Comparison of ENCODE assay signal across 17 cellular contexts in the genomic region with DNA sequence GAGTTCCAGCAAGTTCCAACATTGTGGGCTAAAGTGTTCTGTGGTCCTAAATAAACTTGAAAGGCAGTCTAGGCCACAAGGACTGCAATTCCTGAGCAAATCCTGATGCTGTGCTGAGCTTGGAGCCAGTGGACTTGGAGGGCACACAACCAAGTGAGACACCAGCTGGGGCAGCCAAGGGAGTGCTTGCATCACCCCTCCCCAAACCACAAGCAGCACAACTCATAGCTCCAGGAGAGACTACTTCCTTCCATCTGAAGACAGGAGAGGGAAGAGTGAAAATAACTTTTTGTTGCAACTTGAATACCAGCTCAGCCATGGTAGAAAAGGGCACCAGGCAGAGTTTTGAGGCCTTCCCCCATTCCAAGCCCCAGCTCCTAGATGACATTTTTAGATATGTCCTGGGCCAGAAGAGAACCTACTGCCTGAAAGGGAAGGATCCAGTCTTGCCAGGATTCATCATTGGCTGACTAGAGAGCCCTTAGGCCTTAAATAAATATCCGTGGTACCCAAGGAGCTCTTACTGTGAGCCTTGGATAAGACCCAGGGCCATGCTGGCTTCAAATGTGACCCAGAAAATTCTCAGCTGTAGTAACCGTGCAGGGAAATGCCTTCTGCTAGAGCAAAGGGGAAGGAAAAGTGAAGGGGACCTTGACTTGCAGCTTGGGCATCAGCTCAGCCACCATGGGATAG. TPM values are rescaled to one million over a fixed set of nuclear protein-coding genes. Genes with fewer than 3 reads are reported as not detected.
DNase-seq lines count a peak whose midpoint lies in the region; ATAC-seq and FAIRE-seq lines count a peak whose summit lies in the region.
"Had no signal": no experiment of that assay in that cellular context is flagged by ENCODE, and none has a peak within 500 bp of the region (broad histone marks: within the 10 kb centered on the region; RNA-seq: fewer than 3 reads in every experiment).

No MANE protein-coding gene starts in this region.

- H3K36me3 ChIP-seq in naive thymus-derived CD4-positive, alpha-beta T cell (ENCODE audit: control insufficient read depth in 2 of 3, insufficient read depth in 3 of 3, low read length in 3 of 3), result no peaks in the 10 kb centered on the region
- no peaks in the 10 kb centered on the region for H3K36me3 ChIP-seq in small intestine (ENCODE audit: control insufficient read depth in 2 of 2, insufficient read depth in 2 of 2, low read length in 2 of 2)
- H3K36me3 ChIP-seq: spleen, thyroid gland had no signal

- ATAC-seq in naive thymus-derived CD4-positive, alpha-beta T cell, result peak; percentile 60
- ATAC-seq in HG03139 (IDR thresholded peaks at IDR 0.05; ENCODE audit: unreplicated experiment) (no peak), HG03025 (IDR thresholded peaks at IDR 0.05; ENCODE audit: low FRiP score, unreplicated experiment) (no peak)

- CTCF ChIA-PET in naive thymus-derived CD4-positive, alpha-beta T cell (lab: Charles Lee), result interaction anchor here (0.9 kb wide), 1 partner anchor 312 kb away, joined by 3 read pairs; no protein-coding TSS in a partner anchor

- peaks cover 0 to 23% (median 3%) of the 10 kb centered on the region in 11 donors for H3K9me3 Mint-ChIP-seq in naive thymus-derived CD4-positive, alpha-beta T cell

- H3K36me3 Mint-ChIP-seq in naive thymus-derived CD4-positive, alpha-beta T cell, result peaks cover 0 to 15% (median 10%) of the 10 kb centered on the region in 5 donors

- H3K9me3 ChIP-seq in naive thymus-derived CD4-positive, alpha-beta T cell (ENCODE audit: control insufficient read depth in 2 of 3, low read length in 3 of 3), result no peaks in the 10 kb centered on the region
- no peaks in the 10 kb centered on the region for H3K9me3 ChIP-seq in small intestine (ENCODE audit: control insufficient read depth, low read depth)
- H3K9me3 ChIP-seq: spleen, thyroid gland had no signal

- POLR2A ChIA-PET in naive thymus-derived CD4-positive, alpha-beta T cell (lab: Charles Lee), result no interaction called here

- H3K4me3 ChIP-seq in naive thymus-derived CD4-positive, alpha-beta T cell (ENCODE audit: low read length), result no peak overlapping the region
- no peak overlapping the region for H3K4me3 ChIP-seq in small intestine (ENCODE audit: low read depth in 1 of 2, low read length in 2 of 2)
- H3K4me3 ChIP-seq: spleen, thyroid gland had no signal

- H3K4me3 Mint-ChIP-seq in naive thymus-derived CD4-positive, alpha-beta T cell, result peak overlapping the region in 1 of 10 donors; percentile 33
- H3K4me3 Mint-ChIP-seq: activated CD4-positive, alpha-beta memory T cell treated with anti-CD3 and anti-CD28 coated beads, Interleukin-2, amount 10 ng/mL, durations not matched to agents 7 days and 5 days; nephron progenitor cell had no signal

- no peak overlapping the region for H3K27ac ChIP-seq in naive thymus-derived CD4-positive, alpha-beta T cell (ENCODE audit: low read depth, low read length)
- no peak overlapping the region for H3K27ac ChIP-seq in small intestine (ENCODE audit: low read depth in 1 of 2, low read length in 1 of 2)
- H3K27ac ChIP-seq: spleen, thyroid gland had no signal

- peak overlapping the region in 2 of 9 donors; percentile 24 to 63 for H3K27ac Mint-ChIP-seq in naive thymus-derived CD4-positive, alpha-beta T cell
- H3K27ac Mint-ChIP-seq: activated CD4-positive, alpha-beta memory T cell treated with anti-CD3 and anti-CD28 coated beads, Interleukin-2, amount 10 ng/mL, durations not matched to agents 7 days and 5 days; nephron progenitor cell had no signal

- H3K27me3 ChIP-seq in naive thymus-derived CD4-positive, alpha-beta T cell (ENCODE audit: control insufficient read depth in 2 of 2, insufficient read depth in 2 of 2, low read length in 2 of 2), result no peaks in the 10 kb centered on the region
- no peaks in the 10 kb centered on the region for H3K27me3 ChIP-seq in small intestine (ENCODE audit: control insufficient read depth in 2 of 2, insufficient read depth in 2 of 2, low read length in 2 of 2)
- H3K27me3 ChIP-seq: spleen, thyroid gland had no signal

- DNase-seq in GF-D8 (lab: John Stamatoyannopoulos, UW) (peak; percentile 68), MV-4-11 (lab: John Stamatoyannopoulos, UW) (peak; percentile 93), astrocyte of the hippocampus (ENCODE audit: low read depth, low spot score) (peak; percentile 64), NCI-H1694 (lab: John Stamatoyannopoulos, UW) (no peak), small intestine (no peak)
- no peak for DNase-seq in naive thymus-derived CD4-positive, alpha-beta T cell
- DNase-seq: activated CD4-positive, alpha-beta memory T cell treated with anti-CD3 and anti-CD28 coated beads, Interleukin-2, amount 10 ng/mL, durations not matched to agents 7 days and 5 days; activated gamma-delta T cell treated with Interleukin-2 at 50 U/mL for 16 hours; COR-L47; kidney; NCI-H187; nephron progenitor cell; spleen; thyroid gland had no signal

- peaks cover 3 to 27% (median 18%) of the 10 kb centered on the region in 7 donors for H3K4me1 Mint-ChIP-seq in naive thymus-derived CD4-positive, alpha-beta T cell
- H3K4me1 Mint-ChIP-seq: nephron progenitor cell had no signal

- WGBS in small intestine, 3 donors, result 81 to 87% (median 87%) methylated on average over 2 of the region's 2 CpGs

- no peak for FAIRE-seq in small intestine (lab: Jason Lieb, UNC)
- FAIRE-seq: colon, kidney had no signal

- peaks cover 0 to 10% (median 0%) of the 10 kb centered on the region in 5 donors for H3K27me3 Mint-ChIP-seq in naive thymus-derived CD4-positive, alpha-beta T cell

- intact Hi-C loops in naive thymus-derived CD4-positive, alpha-beta T cell (cut with micrococcal nuclease), result loop anchor here in 1 of 2 donors (5.0 kb wide), 1 partner anchor 233 kb away; no protein-coding TSS in a partner anchor

- H3K4me1 ChIP-seq in naive thymus-derived CD4-positive, alpha-beta T cell (ENCODE audit: control insufficient read depth in 2 of 2, insufficient read depth in 2 of 2, low read length in 2 of 2), result no peaks in the 10 kb centered on the region
- H3K4me1 ChIP-seq in small intestine (ENCODE audit: control insufficient read depth in 2 of 2, insufficient read depth in 1 of 2, low read depth in 1 of 2, low read length in 1 of 2), result no peaks in the 10 kb centered on the region
- H3K4me1 ChIP-seq: thyroid gland had no signal

RNA-seq across cellular contexts. Expression of a gene that starts 35.4 kb away (rescaled TPM):
- total RNA-seq in naive thymus-derived CD4-positive, alpha-beta T cell, result 10 to 100 TPM in 4 of 5 experiments, 1 to 10 TPM in 1; 8.8 to 23.0 (median 17.1) TPM
- 10 to 100 TPM; 15.7 to 16.2 TPM for polyA plus RNA-seq in naive thymus-derived CD4-positive, alpha-beta T cell
- 1 to 10 TPM; 1.6 to 5.7 (median 2.7) TPM for polyA plus RNA-seq in small intestine

Comparison
In these comparisons a context has a peak if more than half of its experiments do, and no peak if none do; other contexts are left out.
1. DNase-seq: peak in GF-D8 (single experiment), MV-4-11 (single experiment) and astrocyte of the hippocampus (single experiment); none in naive thymus-derived CD4-positive, alpha-beta T cell (0 of 9), NCI-H1694 (single experiment) and small intestine (single experiment).